Comparison of ENCODE assay signal across 1 cellular context in genomic region chr1:155856975-155857930, GRCh38.
TF ChIP-seq lines count a peak whose summit lies in the region.

GON4L (minus strand) TSS chr1:155857214; CDS start chr1:155853780, 3,434 bp downstream.

TF ChIP-seq in GM23338, 12 proteins besides CTCF, POLR2A, EP300 and RAD21 (continued from another document):
- TF ChIP-seq ZNF462 (CRISPR knock-in tag; IDR thresholded peaks at IDR 0.05), result no peak
- no peak for TF ChIP-seq ZNF331 (CRISPR knock-in tag; IDR thresholded peaks at IDR 0.05; ENCODE audit: low read depth)
- TF ChIP-seq REST (IDR thresholded peaks at IDR 0.05; ENCODE audit: unreplicated experiment), result no peak
- no peak for TF ChIP-seq EZH2 (IDR thresholded peaks at IDR 0.05; ENCODE audit: low read depth, unreplicated experiment)
- no peak for TF ChIP-seq EZH2phosphoT487 (IDR thresholded peaks at IDR 0.05; ENCODE audit: unreplicated experiment)
- TF ChIP-seq JUNB (IDR thresholded peaks at IDR 0.05; ENCODE audit: unreplicated experiment), result no peak
- peak; percentile 98 for TF ChIP-seq POLR2AphosphoS5 (IDR thresholded peaks at IDR 0.05; ENCODE audit: low read depth)
- no peak for TF ChIP-seq STAT1 (IDR thresholded peaks at IDR 0.05; ENCODE audit: unreplicated experiment)
- TF ChIP-seq NANOG (IDR thresholded peaks at IDR 0.05; ENCODE audit: borderline replicate concordance), result no peak
- TF ChIP-seq CREB1 (CRISPR knock-in tag; IDR thresholded peaks at IDR 0.05; ENCODE audit: low read depth), result peak; percentile 83
